ENCODE assay signal across 10 cellular contexts in genomic region chr3:149581248-149581647, GRCh38.
DNase-seq lines count a peak whose midpoint lies in the region; ATAC-seq and TF ChIP-seq lines count a peak whose summit lies in the region.
"Had no signal": no experiment of that assay in that cellular context is flagged by ENCODE, and none has a peak within 500 bp of the region (broad histone marks: within the 10 kb centered on the region; RNA-seq: fewer than 3 reads in every experiment).

No MANE protein-coding gene starts in this region.

- peak overlapping the region in 11 of 21 experiments; percentile 6 to 87 (median 48) for H3K27ac ChIP-seq in skin epidermis

- H3K9me3 ChIP-seq in NT2/D1 (ENCODE audit: insufficient read depth, low read length) (no peaks in the 10 kb centered on the region), Caco-2 (no peaks in the 10 kb centered on the region)

- H3K36me3 ChIP-seq in NT2/D1 (ENCODE audit: insufficient read depth, insufficient read length, low read length) (no peaks in the 10 kb centered on the region), Caco-2 (ENCODE audit: control insufficient read depth, insufficient read depth, low read length) (no peaks in the 10 kb centered on the region)

- DNase-seq in NT2/D1 (ENCODE audit: low read depth, low spot score) = no peak
- no peak for DNase-seq in endothelial cell (ENCODE audit: low spot score)
- DNase-seq in Caco-2 = no peak
- no peak for DNase-seq in WTC11 (ENCODE audit: low spot score)
- no peak for DNase-seq in NCI-H2081 treated with DMSO at 0.1 percent for 48 hours (lab: John Stamatoyannopoulos, UW)
- DNase-seq in NCI-H2196 (lab: John Stamatoyannopoulos, UW; ENCODE audit: unreplicated experiment) = no peak
- DNase-seq: activated T-cell treated with anti-CD3 and anti-CD28 coated beads, Interleukin-2, amount 50 U/mL, for 1 hour had no signal

- H3K9me3 Mint-ChIP-seq in endothelial cell (ENCODE audit: unreplicated experiment) = no peaks in the 10 kb centered on the region
- H3K9me3 Mint-ChIP-seq in Caco-2 (ENCODE audit: unreplicated experiment) = no peaks in the 10 kb centered on the region
- no peaks in the 10 kb centered on the region for H3K9me3 Mint-ChIP-seq in WTC11
- H3K9me3 Mint-ChIP-seq: dendritic cell treated with granulocyte-macrophage colony-stimulating factor and Interleukin-4, amounts not matched to agents 40 ng/mL and 50 ng/mL, for 4 days had no signal

- H3K4me1 ChIP-seq in NT2/D1 (ENCODE audit: insufficient read depth, insufficient read length) = peaks cover 6% of the 10 kb centered on the region
- no peaks in the 10 kb centered on the region for H3K4me1 ChIP-seq in Caco-2

- peak overlapping the region; percentile 61 for H3K27ac Mint-ChIP-seq in endothelial cell (ENCODE audit: unreplicated experiment)
- no peak overlapping the region for H3K27ac Mint-ChIP-seq in Caco-2 (ENCODE audit: unreplicated experiment)
- no peak overlapping the region for H3K27ac Mint-ChIP-seq in WTC11
- H3K27ac Mint-ChIP-seq: dendritic cell treated with granulocyte-macrophage colony-stimulating factor and Interleukin-4, amounts not matched to agents 40 ng/mL and 50 ng/mL, for 4 days had no signal

- POLR2A ChIA-PET in Caco-2 (lab: Charles Lee) (no interaction called here), WTC11 (lab: Charles Lee) (interaction anchor here (1.0 kb wide), 1 partner anchor 76 kb away, joined by 3 read pairs; no protein-coding TSS in a partner anchor)

- peak; percentile 25 for ATAC-seq in GM18861 (IDR thresholded peaks at IDR 0.05; ENCODE audit: unreplicated experiment)
- ATAC-seq in WTC11 = no peak

- no TSS peak for BruUV-seq in Caco-2 (replicated peaks; lab: Mats Ljungman, UMichigan)

- H3K4me3 Mint-ChIP-seq in endothelial cell (ENCODE audit: unreplicated experiment) = no peak overlapping the region
- H3K4me3 Mint-ChIP-seq in Caco-2 (ENCODE audit: unreplicated experiment) = no peak overlapping the region
- no peak overlapping the region for H3K4me3 Mint-ChIP-seq in WTC11
- H3K4me3 Mint-ChIP-seq: dendritic cell treated with granulocyte-macrophage colony-stimulating factor and Interleukin-4, amounts not matched to agents 40 ng/mL and 50 ng/mL, for 4 days had no signal

- H3K4me1 Mint-ChIP-seq in endothelial cell (ENCODE audit: unreplicated experiment) (peaks cover 52% of the 10 kb centered on the region), Caco-2 (ENCODE audit: low read depth, unreplicated experiment) (peaks cover 6% of the 10 kb centered on the region), WTC11 (peaks cover 49% of the 10 kb centered on the region)

- intact Hi-C loops in Caco-2 (cut with micrococcal nuclease; ENCODE audit: unreplicated experiment) = no loop called here

- H3K27me3 ChIP-seq in NT2/D1 (ENCODE audit: insufficient read depth, insufficient read length) = no peaks in the 10 kb centered on the region
- H3K27me3 ChIP-seq in Caco-2 (replicated peaks; ENCODE audit: control insufficient read depth, insufficient read depth, low read length) = no peaks in the 10 kb centered on the region

- peak overlapping the region; percentile 45 for H3K9ac ChIP-seq in NT2/D1 (ENCODE audit: insufficient read length, low read depth)

- peaks cover 13% of the 10 kb centered on the region for H3K36me3 Mint-ChIP-seq in endothelial cell (ENCODE audit: low read depth, unreplicated experiment)
- H3K36me3 Mint-ChIP-seq in Caco-2 (ENCODE audit: insufficient read depth, unreplicated experiment) = no peaks in the 10 kb centered on the region
- no peaks in the 10 kb centered on the region for H3K36me3 Mint-ChIP-seq in WTC11

- no peak for TF ChIP-seq CTCF in endothelial cell (IDR thresholded peaks at IDR 0.05; ENCODE audit: unreplicated experiment)
- TF ChIP-seq CTCF in Caco-2 (IDR thresholded peaks at IDR 0.05; ENCODE audit: insufficient read depth in 1 of 2, low read depth in 1 of 2, low read length in 1 of 2, severe bottlenecking in 1 of 2, unreplicated experiment in 1 of 2) = no peak
- no peak for TF ChIP-seq CTCF in WTC11 (IDR thresholded peaks at IDR 0.05)

- H3K27me3 Mint-ChIP-seq in endothelial cell (ENCODE audit: unreplicated experiment) (peaks cover 5% of the 10 kb centered on the region), Caco-2 (ENCODE audit: insufficient read depth, unreplicated experiment) (no peaks in the 10 kb centered on the region), WTC11 (ENCODE audit: low read depth) (no peaks in the 10 kb centered on the region)

- H3K4me3 ChIP-seq in NT2/D1 (ENCODE audit: insufficient read length, low read depth) (no peak overlapping the region), skin epidermis (no peak overlapping the region), Caco-2 (ENCODE audit: low read depth, low read length) (no peak overlapping the region)

- CTCF ChIA-PET in Caco-2 (lab: Charles Lee) (no interaction called here), WTC11 (lab: Charles Lee) (interaction anchor here (0.6 to 2.1 kb wide), 5 partner anchors 12 to 1625 kb away, joined by 3 to 12 read pairs (median 3); no protein-coding TSS in a partner anchor)

TF ChIP-seq in WTC11, 78 proteins besides CTCF, POLR2A, EP300 and RAD21:
- TF ChIP-seq ZNF121 (CRISPR knock-in tag; IDR thresholded peaks at IDR 0.05) (no peak), E2F1 (CRISPR knock-in tag; IDR thresholded peaks at IDR 0.05) (no peak), CREM (CRISPR knock-in tag; IDR thresholded peaks at IDR 0.05) (no peak), NR2C2 (CRISPR knock-in tag; IDR thresholded peaks at IDR 0.05) (no peak)
- TF ChIP-seq, protein P1, sequence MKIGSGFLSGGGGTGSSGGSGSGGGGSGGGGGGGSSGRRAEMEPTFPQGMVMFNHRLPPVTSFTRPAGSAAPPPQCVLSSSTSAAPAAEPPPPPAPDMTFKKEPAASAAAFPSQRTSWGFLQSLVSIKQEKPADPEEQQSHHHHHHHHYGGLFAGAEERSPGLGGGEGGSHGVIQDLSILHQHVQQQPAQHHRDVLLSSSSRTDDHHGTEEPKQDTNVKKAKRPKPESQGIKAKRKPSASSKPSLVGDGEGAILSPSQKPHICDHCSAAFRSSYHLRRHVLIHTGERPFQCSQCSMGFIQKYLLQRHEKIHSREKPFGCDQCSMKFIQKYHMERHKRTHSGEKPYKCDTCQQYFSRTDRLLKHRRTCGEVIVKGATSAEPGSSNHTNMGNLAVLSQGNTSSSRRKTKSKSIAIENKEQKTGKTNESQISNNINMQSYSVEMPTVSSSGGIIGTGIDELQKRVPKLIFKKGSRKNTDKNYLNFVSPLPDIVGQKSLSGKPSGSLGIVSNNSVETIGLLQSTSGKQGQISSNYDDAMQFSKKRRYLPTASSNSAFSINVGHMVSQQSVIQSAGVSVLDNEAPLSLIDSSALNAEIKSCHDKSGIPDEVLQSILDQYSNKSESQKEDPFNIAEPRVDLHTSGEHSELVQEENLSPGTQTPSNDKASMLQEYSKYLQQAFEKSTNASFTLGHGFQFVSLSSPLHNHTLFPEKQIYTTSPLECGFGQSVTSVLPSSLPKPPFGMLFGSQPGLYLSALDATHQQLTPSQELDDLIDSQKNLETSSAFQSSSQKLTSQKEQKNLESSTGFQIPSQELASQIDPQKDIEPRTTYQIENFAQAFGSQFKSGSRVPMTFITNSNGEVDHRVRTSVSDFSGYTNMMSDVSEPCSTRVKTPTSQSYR (CRISPR knock-in tag; IDR thresholded peaks at IDR 0.05) = no peak
